Comparison of ENCODE assay signal across 1 cellular context in genomic region chr5:35436441-35437057, GRCh38.
TF ChIP-seq lines count a peak whose summit lies in the region.

No MANE protein-coding gene starts in this region.

TF ChIP-seq in GM23338, 12 proteins besides CTCF, POLR2A, EP300 and RAD21 (continued from another document):
- TF ChIP-seq ZNF462 (CRISPR knock-in tag; IDR thresholded peaks at IDR 0.05) (no peak), ZNF331 (CRISPR knock-in tag; IDR thresholded peaks at IDR 0.05; ENCODE audit: low read depth) (no peak), ETS1 (IDR thresholded peaks at IDR 0.05) (no peak)
